Comparison of ENCODE assay signal across 8 cellular contexts in the genomic region with DNA sequence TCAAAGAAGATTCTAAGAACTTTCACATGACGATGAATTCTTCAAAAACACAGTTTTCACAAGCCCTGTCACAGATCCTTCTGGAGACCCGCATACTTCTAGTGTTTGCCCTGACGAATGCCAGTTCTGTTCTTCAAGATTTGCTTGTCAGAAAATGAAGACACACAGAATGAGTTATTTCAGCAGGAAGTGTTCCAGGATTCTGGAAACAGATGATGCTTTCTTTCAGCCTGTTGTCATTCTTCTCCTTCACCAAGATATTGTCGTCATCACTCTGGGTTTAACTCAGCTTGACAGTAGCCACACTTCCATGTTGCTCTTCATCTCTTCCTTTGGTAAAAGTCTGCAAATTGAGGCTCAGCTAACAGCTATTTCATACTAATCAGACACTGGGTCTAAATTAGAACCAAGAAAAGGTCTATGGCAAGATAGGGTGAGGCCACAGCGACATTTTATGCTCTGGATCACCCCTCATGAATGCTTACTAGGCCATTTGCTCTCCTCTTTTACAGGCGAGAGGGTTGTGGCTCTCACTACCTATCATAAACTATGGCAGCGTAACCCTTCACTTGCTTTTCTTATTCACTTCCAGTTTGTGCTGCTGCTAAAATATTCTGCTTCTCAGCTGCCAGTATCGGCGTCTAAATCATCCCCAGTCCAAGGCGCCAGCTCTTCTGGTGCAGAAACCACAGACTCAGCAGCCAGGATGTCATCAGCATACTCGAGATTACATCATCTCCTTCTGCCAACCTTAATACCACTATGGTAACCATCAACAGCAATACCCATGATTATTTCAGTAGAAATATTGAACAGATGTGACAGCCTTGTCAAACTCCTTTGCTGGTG.
DNase-seq lines count a peak whose midpoint lies in the region; ATAC-seq and TF ChIP-seq lines count a peak whose summit lies in the region.

No MANE protein-coding gene starts in this region.

- no peak for TF ChIP-seq CTCF in lung (IDR thresholded peaks at IDR 0.05; ENCODE audit: control extremely low read depth, extremely low read depth)
- no peak for TF ChIP-seq CTCF in colonic mucosa (IDR thresholded peaks at IDR 0.05)

- no peak overlapping the region for H3K4me3 ChIP-seq in lung
- no peak overlapping the region for H3K4me3 ChIP-seq in colonic mucosa

- 60 to 73% methylated on average over 11 of the region's 11 CpGs for WGBS in lung, 2 donors

- no peaks in the 10 kb centered on the region for H3K36me3 ChIP-seq in lung (ENCODE audit: control insufficient read depth in 2 of 2, insufficient read depth in 2 of 2, low read length in 2 of 2)
- H3K36me3 ChIP-seq in colonic mucosa, result no peaks in the 10 kb centered on the region

- no peaks in the 10 kb centered on the region for H3K27me3 ChIP-seq in lung (ENCODE audit: control insufficient read depth, insufficient read depth)
- H3K27me3 ChIP-seq in colonic mucosa, result no peaks in the 10 kb centered on the region

- H3K9me3 ChIP-seq in lung (ENCODE audit: control insufficient read depth in 2 of 2, insufficient read depth in 1 of 2, low read length in 1 of 2) (peaks cover 0 to 7% of the 10 kb centered on the region in 2 donors), colonic mucosa (no peaks in the 10 kb centered on the region)

- H3K4me1 ChIP-seq in lung (ENCODE audit: control insufficient read depth in 2 of 2, insufficient read depth in 2 of 2, low read length in 2 of 2) (no peaks in the 10 kb centered on the region), colonic mucosa (no peaks in the 10 kb centered on the region)

- ATAC-seq in GM18858 (IDR thresholded peaks at IDR 0.05; ENCODE audit: unreplicated experiment), result peak; percentile 37
- peak; percentile 48 for ATAC-seq in HG02981 (IDR thresholded peaks at IDR 0.05; ENCODE audit: unreplicated experiment)
- ATAC-seq in SK-N-SH treated with all-trans-retinoic acid at 6 μM for 48 hours, result peak; percentile 60
- peak; percentile 34 for ATAC-seq in lung (ENCODE audit: insufficient read depth, low FRiP score)

- intact Hi-C loops in colonic mucosa (cut with DNase I), result no loop called here

- H3K27ac ChIP-seq in lung (ENCODE audit: low read depth in 1 of 2, low read length in 1 of 2) (no peak overlapping the region), colonic mucosa (no peak overlapping the region)

- DNase-seq in lung (ENCODE audit: low spot score) (no peak), LoVo (ENCODE audit: low spot score) (no peak), colonic mucosa (no peak), AG08396 (ENCODE audit: low spot score) (no peak)
- no peak for DNase-seq in activated effector memory CD4-positive, alpha-beta T cell treated with Interleukin-2 at 50 U/mL for 16 hours

- H3K9ac ChIP-seq in colonic mucosa (ENCODE audit: low read depth in 2 of 2, low read length in 2 of 2), result no peak overlapping the region

TF ChIP-seq in SK-N-SH treated with all-trans-retinoic acid at 6 μM for 48 hours, 23 proteins besides CTCF, POLR2A, EP300 and RAD21:
- TF ChIP-seq ISL1 (CRISPR knock-in tag; IDR thresholded peaks at IDR 0.05), result 0 out of 2 replicates have a peak, but pooled peaks have one; percentile 10
- no peak for TF ChIP-seq RARB (CRISPR knock-in tag; IDR thresholded peaks at IDR 0.05)
TF ChIP-seq in SK-N-SH treated with all-trans-retinoic acid at 6 μM for 48 hours: peak in this region for 1.
